Comparison of ENCODE assay signal across 16 cellular contexts in genomic region chr7:374706-375490, GRCh38.
A peak's percentile ranks its signal among the peaks of the same experiment; 100 is the strongest.
DNase-seq lines count a peak whose midpoint lies in the region; ATAC-seq lines count a peak whose summit lies in the region.
"Had no signal": no experiment of that assay in that cellular context is flagged by ENCODE, and none has a peak within 500 bp of the region (broad histone marks: within the 10 kb centered on the region; RNA-seq: fewer than 3 reads in every experiment).

No MANE protein-coding gene starts in this region.

- H4K20me1 ChIP-seq in BLaER1 treated with 17β-estradiol and CSF1 and Interleukin-3, amounts not matched to agents 10 nM and 100 nM = peaks cover 0 to 32% (median 0%) of the 10 kb centered on the region in 11 experiments; a peak in 4 of 22 replicates

- no peaks in the 10 kb centered on the region for H3K9me3 Mint-ChIP-seq in stimulated activated memory B cell treated with anti-CD40 and anti-IgM and Interleukin-4, amounts not matched to agents 10 μg/mL and 1 μg/mL and 100 μg/mL, for 72 hours

- no peak overlapping the region for H3K27ac Mint-ChIP-seq in stimulated activated memory B cell treated with anti-CD40 and anti-IgM and Interleukin-4, amounts not matched to agents 10 μg/mL and 1 μg/mL and 100 μg/mL, for 72 hours

- no peak overlapping the region for H3K4me3 Mint-ChIP-seq in stimulated activated memory B cell treated with anti-CD40 and anti-IgM and Interleukin-4, amounts not matched to agents 10 μg/mL and 1 μg/mL and 100 μg/mL, for 72 hours

- no peak overlapping the region for H3K14ac ChIP-seq in trophoblast cell (ENCODE audit: low read length)

- no peak overlapping the region for H3K18ac ChIP-seq in trophoblast cell (ENCODE audit: low read length)

- no peak overlapping the region for H4K12ac ChIP-seq in trophoblast cell (ENCODE audit: low read depth, low read length)

- no peaks in the 10 kb centered on the region for H3K36me3 ChIP-seq in BLaER1 treated with 17β-estradiol and CSF1 and Interleukin-3, amounts not matched to agents 10 nM and 100 nM
- H3K36me3 ChIP-seq in trophoblast cell (ENCODE audit: control insufficient read depth in 1 of 2, insufficient read depth in 2 of 2, low read length in 2 of 2) = no peaks in the 10 kb centered on the region
- no peaks in the 10 kb centered on the region for H3K36me3 ChIP-seq in effector memory CD4-positive, alpha-beta T cell (ENCODE audit: control insufficient read depth, insufficient read depth, low read length)
- H3K36me3 ChIP-seq: cardiac muscle cell, SJCRH30 had no signal

- peak overlapping the region; percentile 10 for H4K91ac ChIP-seq in trophoblast cell (ENCODE audit: low read depth, low read length)

- no peak overlapping the region for H3K27ac ChIP-seq in BLaER1 treated with 17β-estradiol and CSF1 and Interleukin-3, amounts not matched to agents 10 nM and 100 nM
- no peak overlapping the region for H3K27ac ChIP-seq in trophoblast cell (ENCODE audit: low read depth, low read length)
- H3K27ac ChIP-seq in effector memory CD4-positive, alpha-beta T cell (ENCODE audit: insufficient read depth, low read length, poor library complexity, severe bottlenecking) = no peak overlapping the region
- H3K27ac ChIP-seq: 22Rv1, cardiac muscle cell, SJCRH30 had no signal

- no peak overlapping the region for H2AFZ ChIP-seq in trophoblast cell (ENCODE audit: insufficient read depth, low read length, poor library complexity)

- peak overlapping the region in 2 of 11 experiments; percentile 29; a peak in 3 of 22 replicates for H3K9ac ChIP-seq in BLaER1 treated with 17β-estradiol and CSF1 and Interleukin-3, amounts not matched to agents 10 nM and 100 nM
- H3K9ac ChIP-seq in trophoblast cell (ENCODE audit: low read length) = no peak overlapping the region

- peak; percentile 17 for DNase-seq in activated CD4-positive, CD25-positive, alpha-beta regulatory T cell treated with anti-CD3 and anti-CD28 coated beads, Interleukin-2, amount 50 U/mL, for 72 hours
- DNase-seq in ecto neural progenitor cell (ENCODE audit: low spot score) = peak; percentile 54
- no peak for DNase-seq in trophoblast cell
- DNase-seq in SKM-1 treated with dmso at 0.1 percent for 144 hours (lab: John Stamatoyannopoulos, UW; ENCODE audit: unreplicated experiment) = no peak
- no peak for DNase-seq in effector memory CD4-positive, alpha-beta T cell
- DNase-seq: activated CD4-positive, CD25-positive, alpha-beta regulatory T cell; effector CD8-positive, alpha-beta T cell; MM.1S; NCI-H2029 treated with DMSO at 0.1 percent for 48 hours; NCI-H524; SJCRH30 had no signal

- H2BK120ac ChIP-seq in trophoblast cell (ENCODE audit: insufficient read depth, low read length, poor library complexity) = no peak overlapping the region

- no peaks in the 10 kb centered on the region for H3K9me3 ChIP-seq in BLaER1 treated with 17β-estradiol and CSF1 and Interleukin-3, amounts not matched to agents 10 nM and 100 nM (replicated peaks in 1 of 11)
- H3K9me3 ChIP-seq in trophoblast cell (ENCODE audit: insufficient read depth, low read depth, low read length) = no peaks in the 10 kb centered on the region
- H3K9me3 ChIP-seq in effector memory CD4-positive, alpha-beta T cell (ENCODE audit: control insufficient read depth, low read length) = no peaks in the 10 kb centered on the region
- H3K9me3 ChIP-seq: SJCRH30 had no signal

- H3K4me1 ChIP-seq in BLaER1 treated with 17β-estradiol and CSF1 and Interleukin-3, amounts not matched to agents 10 nM and 100 nM = peaks cover 33 to 92% (median 81%) of the 10 kb centered on the region in 10 experiments
- H3K4me1 ChIP-seq in trophoblast cell (ENCODE audit: control insufficient read depth in 1 of 2, insufficient read depth in 2 of 2, low read length in 2 of 2) = peaks cover 8 to 9% of the 10 kb centered on the region in 2 experiments
- H3K4me1 ChIP-seq in effector memory CD4-positive, alpha-beta T cell (ENCODE audit: control insufficient read depth, insufficient read depth, low read length, poor library complexity, severe bottlenecking) = peaks cover 4% of the 10 kb centered on the region
- H3K4me1 ChIP-seq: SJCRH30 had no signal

- peaks cover 7% of the 10 kb centered on the region for H3K4me1 Mint-ChIP-seq in stimulated activated memory B cell treated with anti-CD40 and anti-IgM and Interleukin-4, amounts not matched to agents 10 μg/mL and 1 μg/mL and 100 μg/mL, for 72 hours

- H3K36me3 Mint-ChIP-seq in stimulated activated memory B cell treated with anti-CD40 and anti-IgM and Interleukin-4, amounts not matched to agents 10 μg/mL and 1 μg/mL and 100 μg/mL, for 72 hours = no peaks in the 10 kb centered on the region

- no peak overlapping the region for H2AK5ac ChIP-seq in trophoblast cell (ENCODE audit: low read length)

- no peak overlapping the region for H2BK12ac ChIP-seq in trophoblast cell (ENCODE audit: low read length)

- no peaks in the 10 kb centered on the region for H3K79me1 ChIP-seq in trophoblast cell (ENCODE audit: low read length)

- H3K4ac ChIP-seq in trophoblast cell (ENCODE audit: low read depth, low read length) = no peak overlapping the region

- peaks cover 8 to 76% (median 17%) of the 10 kb centered on the region in 11 experiments; a peak in 20 of 22 replicates for H3K27me3 ChIP-seq in BLaER1 treated with 17β-estradiol and CSF1 and Interleukin-3, amounts not matched to agents 10 nM and 100 nM
- H3K27me3 ChIP-seq in trophoblast cell (ENCODE audit: insufficient read depth, low read length) = no peaks in the 10 kb centered on the region
- H3K27me3 ChIP-seq in effector memory CD4-positive, alpha-beta T cell (replicated peaks; ENCODE audit: control insufficient read depth, insufficient read depth, low read length, poor library complexity, severe bottlenecking) = no peaks in the 10 kb centered on the region
- H3K27me3 ChIP-seq: cardiac muscle cell, SJCRH30 had no signal

- peaks cover 42% of the 10 kb centered on the region for H3K27me3 Mint-ChIP-seq in stimulated activated memory B cell treated with anti-CD40 and anti-IgM and Interleukin-4, amounts not matched to agents 10 μg/mL and 1 μg/mL and 100 μg/mL, for 72 hours

- H4K8ac ChIP-seq in trophoblast cell (ENCODE audit: low read depth, low read length) = no peak overlapping the region

- no peak overlapping the region for H3K23ac ChIP-seq in trophoblast cell (ENCODE audit: low read length)

- WGBS in trophoblast cell (ENCODE audit: extremely low coverage, insufficient coverage, insufficient read length) = no CpG with 5 or more reads among the region's 37 CpGs

- no peak overlapping the region for H2BK5ac ChIP-seq in trophoblast cell (ENCODE audit: low read depth, low read length, poor library complexity)

- no peak for ATAC-seq in activated CD4-positive, CD25-positive, alpha-beta regulatory T cell treated with anti-CD3 and anti-CD28 coated beads, Interleukin-2, amount 50 U/mL, for 24 hours
- ATAC-seq in stimulated activated memory B cell treated with anti-CD40 and anti-IgM and Interleukin-4, amounts not matched to agents 10 μg/mL and 1 μg/mL and 100 μg/mL, for 72 hours = no peak

- peak overlapping the region in 9 of 11 experiments; percentile 39 to 99 (median 77); a peak in 17 of 22 replicates for H3K4me2 ChIP-seq in BLaER1 treated with 17β-estradiol and CSF1 and Interleukin-3, amounts not matched to agents 10 nM and 100 nM
- H3K4me2 ChIP-seq in trophoblast cell (ENCODE audit: low read length) = no peak overlapping the region

- H3K79me2 ChIP-seq in trophoblast cell (ENCODE audit: control insufficient read depth, insufficient read depth, low read length, poor library complexity) = no peaks in the 10 kb centered on the region

- H3K4me3 ChIP-seq in BLaER1 treated with 17β-estradiol and CSF1 and Interleukin-3, amounts not matched to agents 10 nM and 100 nM = no peak overlapping the region
- H3K4me3 ChIP-seq in trophoblast cell (ENCODE audit: low read depth, low read length) = no peak overlapping the region
- H3K4me3 ChIP-seq in effector memory CD4-positive, alpha-beta T cell (ENCODE audit: insufficient read depth, low read depth, low read length, poor library complexity, severe bottlenecking) = no peak overlapping the region
- H3K4me3 ChIP-seq: cardiac muscle cell, SJCRH30 had no signal

Comparison
In these comparisons a context has a peak if more than half of its experiments do, and no peak if none do; other contexts are left out.
1. DNase-seq: peak in activated CD4-positive, CD25-positive, alpha-beta regulatory T cell treated with anti-CD3 and anti-CD28 coated beads, Interleukin-2, amount 50 U/mL, for 72 hours (single experiment) and ecto neural progenitor cell (single experiment); none in trophoblast cell (0 of 2), SKM-1 treated with dmso at 0.1 percent for 144 hours (single experiment) and effector memory CD4-positive, alpha-beta T cell (0 of 3).